Comparison of ENCODE assay signal across 8 cellular contexts in genomic region chr12:56298828-56299227, GRCh38. TPM values are rescaled to one million over a fixed set of nuclear protein-coding genes. Genes with fewer than 3 reads are reported as not detected.
DNase-seq lines count a peak whose midpoint lies in the region; ATAC-seq and TF ChIP-seq lines count a peak whose summit lies in the region.

No MANE protein-coding gene starts in this region.

- peak overlapping the region; percentile 71 for H3K27ac Mint-ChIP-seq in activated naive CD4-positive, alpha-beta T cell treated with anti-CD3 and anti-CD28 coated beads for 36 hours
- peak overlapping the region; percentile 96 for H3K27ac Mint-ChIP-seq in activated naive CD8-positive, alpha-beta T cell treated with anti-CD3 and anti-CD28 coated beads, Interleukin-2, amount 50 U/mL, for 24 hours

- no peaks in the 10 kb centered on the region for H3K27me3 Mint-ChIP-seq in activated naive CD4-positive, alpha-beta T cell treated with anti-CD3 and anti-CD28 coated beads for 36 hours (ENCODE audit: low read depth)
- no peaks in the 10 kb centered on the region for H3K27me3 Mint-ChIP-seq in activated naive CD8-positive, alpha-beta T cell treated with anti-CD3 and anti-CD28 coated beads, Interleukin-2, amount 50 U/mL, for 24 hours

- H3K9ac ChIP-seq in liver (ENCODE audit: low read depth in 1 of 2, low read length in 2 of 2), result peak overlapping the region; percentile 22 to 80

- H3K4me3 Mint-ChIP-seq in activated naive CD4-positive, alpha-beta T cell treated with anti-CD3 and anti-CD28 coated beads for 36 hours, result peak overlapping the region; percentile 91
- H3K4me3 Mint-ChIP-seq in activated naive CD8-positive, alpha-beta T cell treated with anti-CD3 and anti-CD28 coated beads, Interleukin-2, amount 50 U/mL, for 24 hours, result peak overlapping the region; percentile 96

- H3K4me1 ChIP-seq in liver (ENCODE audit: control insufficient read depth in 4 of 4, insufficient read depth in 4 of 4, low read length in 3 of 4), result peaks cover 15 to 66% (median 63%) of the 10 kb centered on the region in 4 donors
- H3K4me1 ChIP-seq in tibial nerve, result peaks cover 0 to 67% (median 30%) of the 10 kb centered on the region in 4 donors

- intact Hi-C loops in activated naive CD4-positive, alpha-beta T cell treated with anti-CD3 and anti-CD28 coated beads for 36 hours (cut with micrococcal nuclease), result no loop called here

- no peaks in the 10 kb centered on the region for H3K9me3 Mint-ChIP-seq in activated naive CD4-positive, alpha-beta T cell treated with anti-CD3 and anti-CD28 coated beads for 36 hours
- H3K9me3 Mint-ChIP-seq in activated naive CD8-positive, alpha-beta T cell treated with anti-CD3 and anti-CD28 coated beads, Interleukin-2, amount 50 U/mL, for 24 hours, result no peaks in the 10 kb centered on the region

- no peak for ATAC-seq in activated naive CD8-positive, alpha-beta T cell treated with anti-CD3 and anti-CD28 coated beads, Interleukin-2, amount 50 U/mL, for 24 hours
- no peak for ATAC-seq in HG03139 (IDR thresholded peaks at IDR 0.05; ENCODE audit: unreplicated experiment)

- DNase-seq in activated naive CD4-positive, alpha-beta T cell treated with anti-CD3 and anti-CD28 coated beads for 36 hours, result no peak
- no peak for DNase-seq in activated naive CD4-positive, alpha-beta T cell treated with anti-CD3 and anti-CD28 coated beads, Interleukin-2, amount 50 U/mL, for 16 hours
- no peak for DNase-seq in activated naive CD8-positive, alpha-beta T cell treated with anti-CD3 and anti-CD28 coated beads, Interleukin-2, amount 50 U/mL, for 24 hours
- DNase-seq in tibial nerve (ENCODE audit: low spot score in 2 of 2) (no peak), OCI-M1 (lab: John Stamatoyannopoulos, UW) (no peak)
- no peak for DNase-seq in stimulated activated CD4-positive, alpha-beta T cell treated with anti-CD3 and anti-CD28 coated beads, Interleukin-4, amount 100 ng/mL, for 24 hours

- no peak for TF ChIP-seq EP300 in tibial nerve (IDR thresholded peaks at IDR 0.05)

- TF ChIP-seq CTCF in liver (IDR thresholded peaks at IDR 0.05; ENCODE audit: low read depth, low read length, missing input control), result no peak
- no peak for TF ChIP-seq CTCF in tibial nerve (IDR thresholded peaks at IDR 0.05)

- peaks cover 20% of the 10 kb centered on the region for H3K36me3 Mint-ChIP-seq in activated naive CD4-positive, alpha-beta T cell treated with anti-CD3 and anti-CD28 coated beads for 36 hours (ENCODE audit: low read depth)
- peaks cover 25% of the 10 kb centered on the region for H3K36me3 Mint-ChIP-seq in activated naive CD8-positive, alpha-beta T cell treated with anti-CD3 and anti-CD28 coated beads, Interleukin-2, amount 50 U/mL, for 24 hours (ENCODE audit: low read depth)

- H3K27ac ChIP-seq in liver (ENCODE audit: low read depth in 1 of 2, low read length in 2 of 2) (peak overlapping the region in 1 of 2 donors; percentile 95), tibial nerve (peak overlapping the region in 3 of 4 donors; percentile 28 to 94 (median 89))

- H3K4me3 ChIP-seq in liver (ENCODE audit: low read depth in 1 of 3, low read length in 3 of 3) (peak overlapping the region; percentile 70 to 97 (median 96)), tibial nerve (peak overlapping the region in 3 of 4 donors; percentile 81 to 88 (median 82))

- 65% methylated on average over 5 of the region's 5 CpGs for WGBS in liver
- 69 to 77% methylated on average over 5 of the region's 5 CpGs for WGBS in tibial nerve, 2 donors

- H3K4me1 Mint-ChIP-seq in activated naive CD4-positive, alpha-beta T cell treated with anti-CD3 and anti-CD28 coated beads for 36 hours (ENCODE audit: low read depth), result peaks cover 47% of the 10 kb centered on the region
- H3K4me1 Mint-ChIP-seq in activated naive CD8-positive, alpha-beta T cell treated with anti-CD3 and anti-CD28 coated beads, Interleukin-2, amount 50 U/mL, for 24 hours, result peaks cover 53% of the 10 kb centered on the region

- H3K36me3 ChIP-seq in liver (ENCODE audit: control insufficient read depth in 4 of 4, insufficient read depth in 3 of 4, low read depth in 1 of 4, low read length in 3 of 4) (peaks cover 0 to 2% (median 0%) of the 10 kb centered on the region in 4 donors), tibial nerve (peaks cover 0 to 15% (median 3%) of the 10 kb centered on the region in 3 donors)

- TF ChIP-seq RAD21 in liver (IDR thresholded peaks at IDR 0.05), result no peak

- H3K27me3 ChIP-seq in liver (ENCODE audit: control insufficient read depth in 4 of 4, insufficient read depth in 4 of 4, low read length in 3 of 4), result no peaks in the 10 kb centered on the region
- no peaks in the 10 kb centered on the region for H3K27me3 ChIP-seq in tibial nerve

- H3K9me3 ChIP-seq in liver (ENCODE audit: control insufficient read depth in 4 of 4, low read length in 3 of 4), result no peaks in the 10 kb centered on the region
- H3K9me3 ChIP-seq in tibial nerve, result no peaks in the 10 kb centered on the region

- TF ChIP-seq POLR2A in tibial nerve (IDR thresholded peaks at IDR 0.05), result no peak

- CTCF ChIA-PET in activated naive CD4-positive, alpha-beta T cell treated with anti-CD3 and anti-CD28 coated beads for 36 hours (lab: Charles Lee), result interaction anchor here (0.9 to 1.5 kb wide), 7 partner anchors 10 to 165 kb away, joined by 3 to 5 read pairs (median 4); partner anchors contain the start of genes RNF41 and SMARCC2

TF ChIP-seq in liver, 16 proteins besides CTCF, POLR2A, EP300 and RAD21 (continues in another document):
- no peak for TF ChIP-seq RXRA (IDR thresholded peaks at IDR 0.05)
- no peak for TF ChIP-seq EGR1 (IDR thresholded peaks at IDR 0.05; ENCODE audit: low read depth in 2 of 2)
- TF ChIP-seq ATF3 (IDR thresholded peaks at IDR 0.05), result no peak
- no peak for TF ChIP-seq NR2F2 (IDR thresholded peaks at IDR 0.05)
- no peak for TF ChIP-seq JUND (IDR thresholded peaks at IDR 0.05)
- TF ChIP-seq FOXA1 (IDR thresholded peaks at IDR 0.05), result no peak
- TF ChIP-seq FOXA2 (IDR thresholded peaks at IDR 0.05), result no peak
- no peak for TF ChIP-seq YY1 (IDR thresholded peaks at IDR 0.05)
- no peak for TF ChIP-seq SP1 (IDR thresholded peaks at IDR 0.05)
- no peak for TF ChIP-seq GABPA (IDR thresholded peaks at IDR 0.05 in 1 of 2, conservative IDR thresholded peaks at IDR 0.05 in 1 of 2)
- TF ChIP-seq, protein P1, sequence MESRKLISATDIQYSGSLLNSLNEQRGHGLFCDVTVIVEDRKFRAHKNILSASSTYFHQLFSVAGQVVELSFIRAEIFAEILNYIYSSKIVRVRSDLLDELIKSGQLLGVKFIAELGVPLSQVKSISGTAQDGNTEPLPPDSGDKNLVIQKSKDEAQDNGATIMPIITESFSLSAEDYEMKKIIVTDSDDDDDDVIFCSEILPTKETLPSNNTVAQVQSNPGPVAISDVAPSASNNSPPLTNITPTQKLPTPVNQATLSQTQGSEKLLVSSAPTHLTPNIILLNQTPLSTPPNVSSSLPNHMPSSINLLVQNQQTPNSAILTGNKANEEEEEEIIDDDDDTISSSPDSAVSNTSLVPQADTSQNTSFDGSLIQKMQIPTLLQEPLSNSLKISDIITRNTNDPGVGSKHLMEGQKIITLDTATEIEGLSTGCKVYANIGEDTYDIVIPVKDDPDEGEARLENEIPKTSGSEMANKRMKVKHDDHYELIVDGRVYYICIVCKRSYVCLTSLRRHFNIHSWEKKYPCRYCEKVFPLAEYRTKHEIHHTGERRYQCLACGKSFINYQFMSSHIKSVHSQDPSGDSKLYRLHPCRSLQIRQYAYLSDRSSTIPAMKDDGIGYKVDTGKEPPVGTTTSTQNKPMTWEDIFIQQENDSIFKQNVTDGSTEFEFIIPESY (IDR thresholded peaks at IDR 0.05), result no peak
- TF ChIP-seq HNF4A (conservative IDR thresholded peaks at IDR 0.05), result no peak

RNA-seq across cellular contexts. Expression of gene CS, which starts 1.3 kb away (rescaled TPM):
- 100 to 1,000 TPM; 330 to 336 TPM for total RNA-seq in activated naive CD4-positive, alpha-beta T cell treated with anti-CD3 and anti-CD28 coated beads for 36 hours
- 10 to 100 TPM; 59.0 to 79.9 TPM for total RNA-seq in liver
- polyA plus RNA-seq in liver, result 10 to 100 TPM; 33.8 to 36.0 TPM
- total RNA-seq in tibial nerve, result 100 to 1,000 TPM in 1 of 4 donors, 10 to 100 TPM in 3; 63.7 to 112 (median 84.2) TPM

RNA-seq across cellular contexts. Expression of gene CNPY2, which starts 17.0 kb away (rescaled TPM):
- total RNA-seq in activated naive CD4-positive, alpha-beta T cell treated with anti-CD3 and anti-CD28 coated beads for 36 hours, result 10 to 100 TPM; 47.5 to 57.3 TPM
- 10 to 100 TPM; 24.6 to 68.7 TPM for total RNA-seq in liver
- polyA plus RNA-seq in liver, result 100 to 1,000 TPM in 1 of 2 donors, 10 to 100 TPM in 1; 72.6 to 163 TPM
- total RNA-seq in tibial nerve, result 100 to 1,000 TPM in 2 of 4 donors, 10 to 100 TPM in 2; 94.9 to 141 (median 109) TPM

RNA-seq across cellular contexts. Expression of gene COQ10A, which starts 32.1 kb away (rescaled TPM):
- total RNA-seq in activated naive CD4-positive, alpha-beta T cell treated with anti-CD3 and anti-CD28 coated beads for 36 hours, result 1 to 10 TPM; 3.5 to 6.1 TPM
- 10 to 100 TPM in 1 of 2 donors, 1 to 10 TPM in 1; 3.2 to 40.7 TPM for total RNA-seq in liver
- 10 to 100 TPM in 1 of 2 donors, 1 to 10 TPM in 1; 9.5 to 21.6 TPM for polyA plus RNA-seq in liver
- total RNA-seq in tibial nerve, result 10 to 100 TPM; 14.0 to 26.1 (median 22.8) TPM

RNA-seq across cellular contexts. Expression of gene PAN2, which starts 35.0 kb away (rescaled TPM):
- 10 to 100 TPM; 82.7 to 85.4 TPM for total RNA-seq in activated naive CD4-positive, alpha-beta T cell treated with anti-CD3 and anti-CD28 coated beads for 36 hours
- 10 to 100 TPM; 20.5 to 92.4 TPM for total RNA-seq in liver
- polyA plus RNA-seq in liver, result 10 to 100 TPM; 26.9 to 28.5 TPM
- total RNA-seq in tibial nerve, result 10 to 100 TPM; 50.1 to 69.8 (median 63.5) TPM

RNA-seq across cellular contexts. Expression of gene IL23A, which starts 39.9 kb away (rescaled TPM):
- total RNA-seq in activated naive CD4-positive, alpha-beta T cell treated with anti-CD3 and anti-CD28 coated beads for 36 hours, result 10 to 100 TPM in 1 of 2 experiments, 1 to 10 TPM in 1; 9.0 to 12.6 TPM
- total RNA-seq in liver, result under 1 TPM in 1 of 2 donors, not detected in 1; 0.25 TPM
- under 1 TPM; 0.14 to 0.22 TPM for polyA plus RNA-seq in liver
- not detected for total RNA-seq in tibial nerve
